In the genomic region with DNA sequence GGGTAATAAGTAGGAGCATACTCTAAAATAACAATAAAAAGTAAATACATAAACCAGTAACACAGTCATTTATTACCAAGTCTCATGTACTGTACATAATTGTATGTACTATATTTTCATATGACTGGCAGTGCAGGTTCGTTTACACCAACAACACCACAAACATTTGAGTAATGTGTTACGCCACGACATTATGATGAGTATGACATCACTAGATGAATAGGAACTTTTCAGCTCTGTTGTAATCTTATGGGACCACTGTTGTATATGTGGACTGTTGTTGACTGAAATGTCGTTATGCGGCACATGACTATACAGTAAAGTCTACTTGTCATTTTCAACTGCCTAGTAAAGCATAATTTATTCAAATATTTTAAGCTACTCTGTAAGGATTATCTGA, we compare ENCODE assay signal across 2 cellular contexts.
A peak's percentile ranks its signal among the peaks of the same experiment; 100 is the strongest.
TF ChIP-seq lines count a peak whose summit lies in the region.

No MANE protein-coding gene starts in this region.

TF ChIP-seq in IMR-90, 13 proteins besides CTCF, POLR2A, EP300 and RAD21:
- no peak for TF ChIP-seq MAFK (IDR thresholded peaks at IDR 0.05; ENCODE audit: low read depth, low read length)
- no peak for TF ChIP-seq USF2 (IDR thresholded peaks at IDR 0.05; ENCODE audit: low read depth, low read length)
- TF ChIP-seq BHLHE40 (IDR thresholded peaks at IDR 0.05; ENCODE audit: low read depth, low read length) = no peak
- no peak for TF ChIP-seq RCOR1 (IDR thresholded peaks at IDR 0.05; ENCODE audit: insufficient replicate concordance, low read length)
- no peak for TF ChIP-seq SMC3 (IDR thresholded peaks at IDR 0.05; ENCODE audit: low read depth, low read length)
- no peak for TF ChIP-seq CEBPB (IDR thresholded peaks at IDR 0.05; ENCODE audit: low read depth, low read length)
- no peak for TF ChIP-seq FOS (IDR thresholded peaks at IDR 0.05; ENCODE audit: low read depth, low read length)
- no peak for TF ChIP-seq RFX5 (IDR thresholded peaks at IDR 0.05; ENCODE audit: low read depth, low read length)
- TF ChIP-seq ELK1 (IDR thresholded peaks at IDR 0.05; ENCODE audit: borderline replicate concordance, low read depth, low read length) = no peak
- no peak for TF ChIP-seq NFE2L2 (IDR thresholded peaks at IDR 0.05; ENCODE audit: low read depth, low read length)
- TF ChIP-seq MXI1 (IDR thresholded peaks at IDR 0.05; ENCODE audit: borderline replicate concordance, low read depth, low read length) = no peak
- no peak for TF ChIP-seq CHD1 (IDR thresholded peaks at IDR 0.05; ENCODE audit: low read depth, low read length)

TF ChIP-seq in K562, 482 proteins besides CTCF, POLR2A, EP300 and RAD21:
- no peak for TF ChIP-seq ZZZ3 (IDR thresholded peaks at IDR 0.05)
- 0 out of 2 replicates have a peak, but pooled peaks have one; percentile 1 for TF ChIP-seq CEBPB (tag; IDR thresholded peaks at IDR 0.05)
- TF ChIP-seq, protein P1, sequence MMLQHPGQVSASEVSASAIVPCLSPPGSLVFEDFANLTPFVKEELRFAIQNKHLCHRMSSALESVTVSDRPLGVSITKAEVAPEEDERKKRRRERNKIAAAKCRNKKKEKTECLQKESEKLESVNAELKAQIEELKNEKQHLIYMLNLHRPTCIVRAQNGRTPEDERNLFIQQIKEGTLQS (IDR thresholded peaks at IDR 0.05) = 0 out of 2 replicates have a peak, but pooled peaks have one; percentile 10
- TF ChIP-seq, protein P1 (CRISPR knock-in tag; conservative IDR thresholded peaks at IDR 0.05) = no peak
- TF ChIP-seq ZNF133 (CRISPR knock-in tag; IDR thresholded peaks at IDR 0.05) = no peak
